ENCODE assay signal across 26 cellular contexts in the genomic region with DNA sequence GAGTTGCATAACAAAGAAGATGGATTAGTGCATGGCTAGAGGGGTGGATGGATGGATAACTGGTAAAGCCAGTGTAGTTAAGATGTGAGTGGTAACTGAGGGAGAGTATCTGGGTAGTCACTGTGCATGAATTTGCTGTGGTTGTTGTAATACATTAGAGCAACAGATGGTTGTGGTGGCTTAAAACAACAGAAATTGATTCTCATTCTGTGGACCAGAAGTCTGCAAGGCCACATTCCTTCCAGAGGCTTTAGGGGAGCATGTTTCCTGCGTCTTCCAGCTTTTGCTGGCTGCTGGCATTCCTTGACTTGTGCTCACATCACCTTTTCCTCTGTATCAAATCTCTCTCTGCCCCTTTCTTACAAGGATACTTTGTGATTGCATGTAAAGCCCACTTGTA.
DNase-seq lines count a peak whose midpoint lies in the region; TF ChIP-seq lines count a peak whose summit lies in the region.
"Had no signal": no experiment of that assay in that cellular context is flagged by ENCODE, and none has a peak within 500 bp of the region (broad histone marks: within the 10 kb centered on the region; RNA-seq: fewer than 3 reads in every experiment).

No MANE protein-coding gene starts in this region.

- H3K9me3 Mint-ChIP-seq in chondrocyte (ENCODE audit: low read depth) (peaks cover 16% of the 10 kb centered on the region), mesothelial cell of epicardium (peaks cover 17% of the 10 kb centered on the region)
- H3K9me3 Mint-ChIP-seq: activated CD8-positive, alpha-beta T cell treated with anti-CD3 and anti-CD28 coated beads for 36 hours; activated naive CD8-positive, alpha-beta T cell treated with anti-CD3 and anti-CD28 coated beads for 36 hours; activated T-helper 2 cell treated with anti-CD3 and anti-CD28 coated beads, Interferon-gamma antibody, Interleukin-2, Interleukin-4, amounts not matched to agents 10 μg/mL and 5 μg/mL and 100 μg/mL, durations not matched to agents 14 hours and 24 hours and 36 hours had no signal

- H3K4me3 Mint-ChIP-seq in chondrocyte (ENCODE audit: unreplicated experiment) (no peak overlapping the region), mesothelial cell of epicardium (no peak overlapping the region)
- H3K4me3 Mint-ChIP-seq: activated CD8-positive, alpha-beta T cell treated with anti-CD3 and anti-CD28 coated beads for 36 hours; activated naive CD8-positive, alpha-beta T cell treated with anti-CD3 and anti-CD28 coated beads for 36 hours; neural progenitor cell; T-helper 17 cell had no signal

- peaks cover 13% of the 10 kb centered on the region for H3K27me3 Mint-ChIP-seq in chondrocyte (ENCODE audit: low read depth)
- peaks cover 11% of the 10 kb centered on the region for H3K27me3 Mint-ChIP-seq in mesothelial cell of epicardium (ENCODE audit: low read depth)
- H3K27me3 Mint-ChIP-seq: activated naive CD8-positive, alpha-beta T cell treated with anti-CD3 and anti-CD28 coated beads for 36 hours had no signal

- H3K36me3 Mint-ChIP-seq in chondrocyte (ENCODE audit: low read depth) = peaks cover 3% of the 10 kb centered on the region
- H3K36me3 Mint-ChIP-seq in mesothelial cell of epicardium = no peaks in the 10 kb centered on the region
- H3K36me3 Mint-ChIP-seq: activated naive CD8-positive, alpha-beta T cell treated with anti-CD3 and anti-CD28 coated beads for 36 hours; neural progenitor cell had no signal

- peak; percentile 13 for DNase-seq in DMS 273 (lab: John Stamatoyannopoulos, UW; ENCODE audit: unreplicated experiment)
- DNase-seq in DMS 273 treated with DMSO at 0.1 percent for 48 hours (lab: John Stamatoyannopoulos, UW) = no peak
- DNase-seq in astrocyte of the hippocampus (ENCODE audit: low read depth, low spot score) = peak; percentile 78
- DNase-seq in hepatic stellate cell (ENCODE audit: low spot score) = peak; percentile 52
- no peak for DNase-seq in stimulated activated naive CD4-positive, alpha-beta T cell treated with Interleukin-2 at 50 U/mL for 16 hours (lab: John Stamatoyannopoulos, UW)
- no peak for DNase-seq in chondrocyte (ENCODE audit: low spot score)
- DNase-seq in mesothelial cell of epicardium (ENCODE audit: low spot score in 2 of 2, unreplicated experiment in 2 of 2) = no peak
- no peak for DNase-seq in C1 segment of cervical spinal cord (lab: John Stamatoyannopoulos, UW)
- DNase-seq: activated CD4-positive, CD25-positive, alpha-beta regulatory T cell treated with anti-CD3 and anti-CD28 coated beads, Interleukin-2, amount 50 U/mL, for 72 hours; activated CD8-positive, alpha-beta T cell treated with anti-CD3 and anti-CD28 coated beads for 36 hours; activated naive CD8-positive, alpha-beta T cell treated with anti-CD3 and anti-CD28 coated beads for 36 hours; BE2C; body of pancreas; DMS79 treated with DMSO at 0.1 percent for 48 hours; foreskin keratinocyte; heart right ventricle; Kasumi-1; MV-4-11; NCI-H146; NCI-H510A; PC-3; stimulated activated naive CD4-positive, alpha-beta T cell; T-helper 17 cell; testis had no signal

- TF ChIP-seq CTCF in chondrocyte (IDR thresholded peaks at IDR 0.05) = no peak
- no peak for TF ChIP-seq CTCF in mesothelial cell of epicardium (IDR thresholded peaks at IDR 0.05; ENCODE audit: unreplicated experiment)

- no peak overlapping the region for H3K27ac Mint-ChIP-seq in chondrocyte (ENCODE audit: unreplicated experiment)
- H3K27ac Mint-ChIP-seq in mesothelial cell of epicardium = no peak overlapping the region
- H3K27ac Mint-ChIP-seq: activated CD8-positive, alpha-beta T cell treated with anti-CD3 and anti-CD28 coated beads for 36 hours; activated naive CD8-positive, alpha-beta T cell treated with anti-CD3 and anti-CD28 coated beads for 36 hours; activated T-helper 2 cell treated with anti-CD3 and anti-CD28 coated beads, Interferon-gamma antibody, Interleukin-2, Interleukin-4, amounts not matched to agents 10 μg/mL and 5 μg/mL and 100 μg/mL, durations not matched to agents 14 hours and 24 hours and 36 hours; neural progenitor cell; T-helper 17 cell had no signal

- no peaks in the 10 kb centered on the region for H3K4me1 Mint-ChIP-seq in chondrocyte (ENCODE audit: low read depth)
- no peaks in the 10 kb centered on the region for H3K4me1 Mint-ChIP-seq in mesothelial cell of epicardium
- H3K4me1 Mint-ChIP-seq: activated naive CD8-positive, alpha-beta T cell treated with anti-CD3 and anti-CD28 coated beads for 36 hours; T-helper 17 cell had no signal

Comparison
In these comparisons a context has a peak if more than half of its experiments do, and no peak if none do; other contexts are left out.
1. DNase-seq: peak in DMS 273 (single experiment), astrocyte of the hippocampus (single experiment) and hepatic stellate cell (single experiment); none in DMS 273 treated with DMSO at 0.1 percent for 48 hours (single experiment), stimulated activated naive CD4-positive, alpha-beta T cell treated with Interleukin-2 at 50 U/mL for 16 hours (single experiment), chondrocyte (single experiment), mesothelial cell of epicardium (0 of 2) and C1 segment of cervical spinal cord (0 of 14).